21 cellular contexts compared by ENCODE assay signal in genomic region chr17:12994341-12995074, GRCh38. TPM values are rescaled to one million over a fixed set of nuclear protein-coding genes. Genes with fewer than 3 reads are reported as not detected.
A peak's percentile ranks its signal among the peaks of the same experiment; 100 is the strongest.
DNase-seq lines count a peak whose midpoint lies in the region; ATAC-seq and TF ChIP-seq lines count a peak whose summit lies in the region.
"Had no signal": no experiment of that assay in that cellular context is flagged by ENCODE, and none has a peak within 500 bp of the region (broad histone marks: within the 10 kb centered on the region; RNA-seq: fewer than 3 reads in every experiment).

No MANE protein-coding gene starts in this region.

- H2AFZ ChIP-seq in mesenchymal stem cell (ENCODE audit: low read depth, low read length) = no peak overlapping the region

- no peak for DNase-seq in activated naive CD8-positive, alpha-beta T cell treated with anti-CD3 and anti-CD28 coated beads for 36 hours
- DNase-seq in T-helper 17 cell (no peak), mesenchymal stem cell (no peak), NCI-H1417 (lab: John Stamatoyannopoulos, UW) (no peak), endodermal cell (no peak)
- no peak for DNase-seq in stimulated activated CD4-positive, alpha-beta T cell treated with anti-CD3 and anti-CD28 coated beads, Interleukin-2, amount 100 ng/mL, for 24 hours
- DNase-seq: Caco-2; CD8-positive, alpha-beta T cell; NCI-H1048; NCI-H1436; NCI-H187; NCI-H446; NCI-H524 treated with DMSO at 0.1 percent for 48 hours; NCI-H774; SIG-M5 had no signal

- H3K9ac ChIP-seq in mesenchymal stem cell (ENCODE audit: low read length) (no peak overlapping the region), endodermal cell (ENCODE audit: extremely low read depth, low read length, poor library complexity, severe bottlenecking) (no peak overlapping the region)
- H3K9ac ChIP-seq: KMS-11 had no signal

- WGBS in mesenchymal stem cell = 95% methylated on average over 19 of the region's 19 CpGs
- 93 to 96% methylated on average over 18 to 19 of the region's 19 CpGs for WGBS in endodermal cell (ENCODE audit: insufficient coverage in 1 of 2, insufficient read length in 1 of 2), 2 experiments

- H3K9me3 ChIP-seq in T-helper 17 cell (ENCODE audit: control insufficient read depth, low read length, poor library complexity, severe bottlenecking) (no peaks in the 10 kb centered on the region), mesenchymal stem cell (ENCODE audit: control insufficient read depth, low read length) (no peaks in the 10 kb centered on the region), endodermal cell (ENCODE audit: control insufficient read depth, low read length) (no peaks in the 10 kb centered on the region)
- H3K9me3 ChIP-seq: Caco-2 had no signal

- H3K4me3 Mint-ChIP-seq in activated naive CD8-positive, alpha-beta T cell = no peak overlapping the region
- H3K4me3 Mint-ChIP-seq in activated naive CD8-positive, alpha-beta T cell treated with anti-CD3 and anti-CD28 coated beads for 36 hours = no peak overlapping the region
- H3K4me3 Mint-ChIP-seq in T-helper 17 cell (no peak overlapping the region), endodermal cell (no peak overlapping the region)
- no peak overlapping the region for H3K4me3 Mint-ChIP-seq in stimulated activated memory B cell treated with anti-CD40 and anti-IgM and Interleukin-4, amounts not matched to agents 10 μg/mL and 1 μg/mL and 100 μg/mL, for 72 hours
- H3K4me3 Mint-ChIP-seq: CD8-positive, alpha-beta T cell; IgD-negative memory B cell had no signal

- H3K36me3 ChIP-seq in mesenchymal stem cell (ENCODE audit: control insufficient read depth in 1 of 2, insufficient read depth in 2 of 2, low read depth in 1 of 2, low read length in 2 of 2) (peaks cover 91 to 98% of the 10 kb centered on the region in 2 experiments), endodermal cell (ENCODE audit: control insufficient read depth, insufficient read depth, low read length) (peaks cover 91% of the 10 kb centered on the region)

- no peak overlapping the region for H4K8ac ChIP-seq in mesenchymal stem cell (ENCODE audit: low read length)

- no peak overlapping the region for H3K4ac ChIP-seq in mesenchymal stem cell (ENCODE audit: low read depth in 1 of 2, low read length in 2 of 2)

- H3K36me3 Mint-ChIP-seq in activated naive CD8-positive, alpha-beta T cell = peaks cover 25% of the 10 kb centered on the region
- H3K36me3 Mint-ChIP-seq in activated naive CD8-positive, alpha-beta T cell treated with anti-CD3 and anti-CD28 coated beads for 36 hours = peaks cover 27% of the 10 kb centered on the region
- H3K36me3 Mint-ChIP-seq in T-helper 17 cell (ENCODE audit: low read depth) (peaks cover 13% of the 10 kb centered on the region), endodermal cell (ENCODE audit: low read depth) (peaks cover 75% of the 10 kb centered on the region)
- peaks cover 86% of the 10 kb centered on the region for H3K36me3 Mint-ChIP-seq in stimulated activated memory B cell treated with anti-CD40 and anti-IgM and Interleukin-4, amounts not matched to agents 10 μg/mL and 1 μg/mL and 100 μg/mL, for 72 hours

- peak overlapping the region; percentile 15 for H4K91ac ChIP-seq in mesenchymal stem cell (ENCODE audit: low read length)

- H2BK15ac ChIP-seq in mesenchymal stem cell (ENCODE audit: low read depth, poor library complexity, severe bottlenecking) = no peak overlapping the region

- no peak overlapping the region for H2AK5ac ChIP-seq in mesenchymal stem cell (ENCODE audit: low read length, severe bottlenecking)

- no peak overlapping the region for H2BK120ac ChIP-seq in mesenchymal stem cell (ENCODE audit: low read depth, low read length)

- H3K27ac Mint-ChIP-seq in activated naive CD8-positive, alpha-beta T cell = peak overlapping the region; percentile 34
- no peak overlapping the region for H3K27ac Mint-ChIP-seq in activated naive CD8-positive, alpha-beta T cell treated with anti-CD3 and anti-CD28 coated beads for 36 hours
- peak overlapping the region; percentile 41 for H3K27ac Mint-ChIP-seq in T-helper 17 cell
- peak overlapping the region; percentile 66 for H3K27ac Mint-ChIP-seq in stimulated activated memory B cell treated with anti-CD40 and anti-IgM and Interleukin-4, amounts not matched to agents 10 μg/mL and 1 μg/mL and 100 μg/mL, for 72 hours
- H3K27ac Mint-ChIP-seq in endodermal cell = no peak overlapping the region
- H3K27ac Mint-ChIP-seq: CD8-positive, alpha-beta T cell had no signal

- H3K14ac ChIP-seq in mesenchymal stem cell (ENCODE audit: low read length in 2 of 2) = no peak overlapping the region

- H3K23ac ChIP-seq in mesenchymal stem cell (ENCODE audit: low read length in 2 of 2) = no peak overlapping the region

- peaks cover 16% of the 10 kb centered on the region for H3K79me1 ChIP-seq in mesenchymal stem cell (replicated peaks; ENCODE audit: low read length, poor library complexity, severe bottlenecking)

- no peak overlapping the region for H3K18ac ChIP-seq in mesenchymal stem cell (ENCODE audit: low read depth in 1 of 2, low read length in 2 of 2)

- H2BK5ac ChIP-seq in mesenchymal stem cell (ENCODE audit: low read depth, low read length, poor library complexity, severe bottlenecking) = no peak overlapping the region

- H3K4me3 ChIP-seq in mesenchymal stem cell (ENCODE audit: insufficient read depth in 1 of 2, low read depth in 1 of 2, low read length in 2 of 2) = no peak overlapping the region
- no peak overlapping the region for H3K4me3 ChIP-seq in endodermal cell (ENCODE audit: low read length)
- H3K4me3 ChIP-seq: SK-N-MC had no signal

- ATAC-seq in T-helper 17 cell = no peak
- ATAC-seq in stimulated activated memory B cell treated with anti-CD40 and anti-IgM and Interleukin-4, amounts not matched to agents 10 μg/mL and 1 μg/mL and 100 μg/mL, for 72 hours = no peak
- ATAC-seq: CD8-positive, alpha-beta T cell had no signal

- H3K27ac ChIP-seq in mesenchymal stem cell (ENCODE audit: low read length, poor library complexity, severe bottlenecking) = no peak overlapping the region
- no peak overlapping the region for H3K27ac ChIP-seq in endodermal cell (ENCODE audit: low read depth, low read length)
- H3K27ac ChIP-seq: C4-2B, KMS-11, SK-N-MC had no signal

- H3K4me1 ChIP-seq in mesenchymal stem cell (ENCODE audit: control insufficient read depth, insufficient read depth, low read depth, low read length) (no peaks in the 10 kb centered on the region), endodermal cell (ENCODE audit: control insufficient read depth, insufficient read depth, low read length) (no peaks in the 10 kb centered on the region)
- H3K4me1 ChIP-seq: Caco-2 had no signal

- no peak for TF ChIP-seq CTCF in endodermal cell (conservative IDR thresholded peaks at IDR 0.05)

- H3K4me1 Mint-ChIP-seq in activated naive CD8-positive, alpha-beta T cell (ENCODE audit: low read depth) = no peaks in the 10 kb centered on the region
- H3K4me1 Mint-ChIP-seq in activated naive CD8-positive, alpha-beta T cell treated with anti-CD3 and anti-CD28 coated beads for 36 hours = no peaks in the 10 kb centered on the region
- H3K4me1 Mint-ChIP-seq in T-helper 17 cell (no peaks in the 10 kb centered on the region), endodermal cell (no peaks in the 10 kb centered on the region)
- H3K4me1 Mint-ChIP-seq in stimulated activated memory B cell treated with anti-CD40 and anti-IgM and Interleukin-4, amounts not matched to agents 10 μg/mL and 1 μg/mL and 100 μg/mL, for 72 hours = peaks cover 9% of the 10 kb centered on the region

- H3K4me2 ChIP-seq in mesenchymal stem cell (ENCODE audit: low read length, poor library complexity, severe bottlenecking) = no peak overlapping the region
- H3K4me2 ChIP-seq: KMS-11 had no signal

- H3K27me3 ChIP-seq in mesenchymal stem cell (ENCODE audit: control insufficient read depth in 1 of 2, insufficient read depth in 1 of 2, low read length in 2 of 2) (no peaks in the 10 kb centered on the region), endodermal cell (ENCODE audit: control insufficient read depth, insufficient read depth, low read length, poor library complexity, severe bottlenecking) (no peaks in the 10 kb centered on the region)

- H3K27me3 Mint-ChIP-seq in activated naive CD8-positive, alpha-beta T cell = no peaks in the 10 kb centered on the region
- no peaks in the 10 kb centered on the region for H3K27me3 Mint-ChIP-seq in activated naive CD8-positive, alpha-beta T cell treated with anti-CD3 and anti-CD28 coated beads for 36 hours
- H3K27me3 Mint-ChIP-seq in T-helper 17 cell = no peaks in the 10 kb centered on the region
- no peaks in the 10 kb centered on the region for H3K27me3 Mint-ChIP-seq in stimulated activated memory B cell treated with anti-CD40 and anti-IgM and Interleukin-4, amounts not matched to agents 10 μg/mL and 1 μg/mL and 100 μg/mL, for 72 hours
- H3K27me3 Mint-ChIP-seq in endodermal cell (ENCODE audit: insufficient read depth) = no peaks in the 10 kb centered on the region
- H3K27me3 Mint-ChIP-seq: IgD-negative memory B cell had no signal

- H2BK12ac ChIP-seq in mesenchymal stem cell (ENCODE audit: low read length in 2 of 2) = no peak overlapping the region

- no peaks in the 10 kb centered on the region for H3K9me3 Mint-ChIP-seq in activated naive CD8-positive, alpha-beta T cell (ENCODE audit: low read depth)
- H3K9me3 Mint-ChIP-seq in activated naive CD8-positive, alpha-beta T cell treated with anti-CD3 and anti-CD28 coated beads for 36 hours = no peaks in the 10 kb centered on the region
- H3K9me3 Mint-ChIP-seq in stimulated activated memory B cell treated with anti-CD40 and anti-IgM and Interleukin-4, amounts not matched to agents 10 μg/mL and 1 μg/mL and 100 μg/mL, for 72 hours = no peaks in the 10 kb centered on the region
- H3K9me3 Mint-ChIP-seq in endodermal cell = no peaks in the 10 kb centered on the region
- H3K9me3 Mint-ChIP-seq: IgD-negative memory B cell had no signal

RNA-seq across cellular contexts. Expression of gene ELAC2, which starts 23.3 kb away (rescaled TPM):
- 10 to 100 TPM; 90.2 to 90.3 TPM for total RNA-seq in activated naive CD8-positive, alpha-beta T cell treated with anti-CD3 and anti-CD28 coated beads for 36 hours
- total RNA-seq in T-helper 17 cell (10 to 100 TPM; 48.8 to 62.9 TPM), endodermal cell (10 to 100 TPM; 66.8 to 77.1 TPM)
- 35.5 TPM for polyA plus RNA-seq in mesenchymal stem cell (2013, experiment 1 of 2)
- 37.2 TPM for polyA plus RNA-seq in mesenchymal stem cell (2013, experiment 2 of 2)
- 54.9 TPM for polyA plus RNA-seq in endodermal cell (2013, experiment 1 of 2)
- polyA plus RNA-seq in endodermal cell (2013, experiment 2 of 2) = 50.6 TPM

Comparison
In these comparisons a context has a peak if more than half of its experiments do, and no peak if none do; other contexts are left out.
1. H3K27ac Mint-ChIP-seq: peak in activated naive CD8-positive, alpha-beta T cell (single experiment), T-helper 17 cell (single experiment) and stimulated activated memory B cell treated with anti-CD40 and anti-IgM and Interleukin-4, amounts not matched to agents 10 μg/mL and 1 μg/mL and 100 μg/mL, for 72 hours (single experiment); none in activated naive CD8-positive, alpha-beta T cell treated with anti-CD3 and anti-CD28 coated beads for 36 hours (single experiment) and endodermal cell (single experiment).